In the genomic region with DNA sequence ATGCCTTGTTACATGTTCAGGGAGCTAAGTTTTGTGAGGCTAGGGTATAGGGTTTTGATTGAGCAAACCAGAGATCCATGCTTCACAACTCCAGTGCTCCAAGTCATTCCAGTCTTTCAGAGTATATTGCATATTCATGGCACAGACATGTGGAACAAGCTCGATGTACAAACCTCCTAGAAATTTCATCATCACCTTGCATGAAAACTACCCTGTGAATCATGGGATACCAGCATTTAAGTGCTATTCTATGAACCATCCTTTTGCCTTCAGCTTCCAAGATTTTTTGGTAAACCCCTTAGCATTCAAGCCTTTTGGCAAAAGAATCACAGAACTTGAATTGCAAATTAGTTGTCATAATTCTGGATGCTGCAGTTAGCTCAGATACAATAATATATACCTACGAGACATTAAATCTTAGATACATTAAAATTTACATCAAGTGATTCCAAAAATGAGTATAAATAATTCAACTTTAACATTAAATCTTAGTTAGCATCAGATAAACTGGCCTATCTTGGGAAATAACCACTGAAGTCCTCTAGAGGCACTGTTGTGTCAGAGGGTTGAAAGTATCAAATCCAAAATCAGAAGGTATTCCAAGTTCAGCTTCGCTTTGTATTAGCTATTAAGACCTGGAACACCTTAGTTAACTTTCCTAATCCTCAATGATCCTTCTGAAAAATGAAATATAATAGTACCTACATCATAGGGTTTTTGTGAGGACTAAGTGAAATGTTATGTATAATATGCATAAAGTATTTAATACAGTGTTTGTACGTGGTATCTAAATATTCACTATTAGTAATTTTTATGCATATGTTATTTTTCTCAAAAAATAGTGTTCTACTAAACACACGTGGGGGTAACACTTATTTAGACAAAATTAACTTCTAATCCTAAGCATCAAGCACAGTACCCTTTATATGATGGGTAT, we compare ENCODE assay signal across 9 cellular contexts. TPM values are rescaled to one million over a fixed set of nuclear protein-coding genes. Genes with fewer than 3 reads are reported as not detected.
DNase-seq lines count a peak whose midpoint lies in the region; ATAC-seq, FAIRE-seq and TF ChIP-seq lines count a peak whose summit lies in the region.
"Had no signal": no experiment of that assay in that cellular context is flagged by ENCODE, and none has a peak within 500 bp of the region (broad histone marks: within the 10 kb centered on the region; RNA-seq: fewer than 3 reads in every experiment).

No MANE protein-coding gene starts in this region.

- POLR2A ChIA-PET in AG04449 (lab: Yijun Ruan, JAX), result no interaction called here

- no peaks in the 10 kb centered on the region for H3K9me3 ChIP-seq in gastroesophageal sphincter
- H3K9me3 ChIP-seq: testis had no signal

- H3K9me3 Mint-ChIP-seq in activated T-helper 17 cell treated with anti-CD3 and anti-CD28 coated beads, Interleukin-2, amount 50 U/mL, for 72 hours, result no peaks in the 10 kb centered on the region

- TF ChIP-seq POLR2A in gastroesophageal sphincter (IDR thresholded peaks at IDR 0.05), result no peak

- peak; percentile 34 for FAIRE-seq in RCC 7860 (lab: Jason Lieb, UNC)

- H3K4me3 Mint-ChIP-seq in activated T-helper 17 cell treated with anti-CD3 and anti-CD28 coated beads, Interleukin-2, amount 50 U/mL, for 72 hours, result no peak overlapping the region

- no peaks in the 10 kb centered on the region for H3K36me3 ChIP-seq in gastroesophageal sphincter

- no peak for TF ChIP-seq EP300 in gastroesophageal sphincter (IDR thresholded peaks at IDR 0.05)

- H3K4me1 ChIP-seq in gastroesophageal sphincter, result peaks cover 0 to 11% (median 3%) of the 10 kb centered on the region in 3 donors

- no peaks in the 10 kb centered on the region for H3K4me1 Mint-ChIP-seq in activated T-helper 17 cell treated with anti-CD3 and anti-CD28 coated beads, Interleukin-2, amount 50 U/mL, for 72 hours

- H3K27ac Mint-ChIP-seq in activated T-helper 17 cell treated with anti-CD3 and anti-CD28 coated beads, Interleukin-2, amount 50 U/mL, for 72 hours, result no peak overlapping the region

- peaks cover 9% of the 10 kb centered on the region for H3K27me3 Mint-ChIP-seq in activated T-helper 17 cell treated with anti-CD3 and anti-CD28 coated beads, Interleukin-2, amount 50 U/mL, for 72 hours

- H3K27me3 ChIP-seq in gastroesophageal sphincter, result no peaks in the 10 kb centered on the region
- H3K27me3 ChIP-seq: testis had no signal

- H3K4me3 ChIP-seq in AG04449 (ENCODE audit: low read depth, low read length) (no peak overlapping the region), gastroesophageal sphincter (no peak overlapping the region)
- H3K4me3 ChIP-seq: testis had no signal

- CTCF ChIA-PET in AG04449 (lab: Yijun Ruan, JAX), result interaction anchor here (0.8 to 1.8 kb wide), 9 partner anchors 9 to 128 kb away, joined by 3 to 7 read pairs (median 4); no protein-coding TSS in a partner anchor

- ATAC-seq in GM19351 (IDR thresholded peaks at IDR 0.05; ENCODE audit: unreplicated experiment), result peak; percentile 75
- no peak for ATAC-seq in gastroesophageal sphincter
- ATAC-seq in activated T-helper 17 cell treated with anti-CD3 and anti-CD28 coated beads, Interleukin-2, amount 50 U/mL, for 72 hours (replicated peaks), result no peak

- H3K36me3 Mint-ChIP-seq in activated T-helper 17 cell treated with anti-CD3 and anti-CD28 coated beads, Interleukin-2, amount 50 U/mL, for 72 hours (ENCODE audit: low read depth), result no peaks in the 10 kb centered on the region

- TF ChIP-seq CTCF in AG04449 (IDR thresholded peaks at IDR 0.05; ENCODE audit: insufficient read depth, low read length, missing control alignments) (peak; percentile 11), gastroesophageal sphincter (IDR thresholded peaks at IDR 0.05) (peak in 3 of 4 experiments; percentile 6 to 27 (median 13))

- whole genome bisulfite sequencing in gastroesophageal sphincter (ENCODE audit: low coverage in 1 of 2), 2 donors, result 86 to 100% methylated on average over 4 to 5 of the region's 5 CpGs

- H3K27ac ChIP-seq in gastroesophageal sphincter, result no peak overlapping the region
- H3K27ac ChIP-seq: testis had no signal

- DNase-seq in AG04449 (ENCODE audit: low read depth, low spot score), result no peak
- no peak for DNase-seq in RCC 7860 (ENCODE audit: low spot score)
- no peak for DNase-seq in T1000 (lab: John Stamatoyannopoulos, UW)
- no peak for DNase-seq in stimulated activated CD8-positive, alpha-beta memory T cell treated with anti-CD3 and anti-CD28 coated beads, Interleukin-4, amount 100 ng/mL, for 48 hours
- DNase-seq in HuH-7.5 (ENCODE audit: low spot score), result no peak
- DNase-seq: testis had no signal

RNA-seq across cellular contexts. Expression of a gene that starts 55.5 kb away (rescaled TPM):
- 1 to 10 TPM in 3 of 4 donors, under 1 TPM in 1; 0.94 to 1.6 (median 1.3) TPM for total RNA-seq in gastroesophageal sphincter
- total RNA-seq in activated T-helper 17 cell treated with anti-CD3 and anti-CD28 coated beads, Interleukin-2, amount 50 U/mL, for 72 hours, result not detected
